1 cellular context compared by ENCODE assay signal in genomic region chr1:36885537-36886441, GRCh38.
TF ChIP-seq lines count a peak whose summit lies in the region.

No MANE protein-coding gene starts in this region.

TF ChIP-seq in SK-N-SH, 30 proteins besides CTCF, POLR2A, EP300 and RAD21 (continued from another document):
- TF ChIP-seq GATA2 (CRISPR knock-in tag; IDR thresholded peaks at IDR 0.05) (peak; percentile 57), CHD2 (IDR thresholded peaks at IDR 0.05; ENCODE audit: low read length, partially characterized antibody) (peak; percentile 29), RCOR1 (IDR thresholded peaks at IDR 0.05; ENCODE audit: low read length) (peak; percentile 69)
